In the genomic region with DNA sequence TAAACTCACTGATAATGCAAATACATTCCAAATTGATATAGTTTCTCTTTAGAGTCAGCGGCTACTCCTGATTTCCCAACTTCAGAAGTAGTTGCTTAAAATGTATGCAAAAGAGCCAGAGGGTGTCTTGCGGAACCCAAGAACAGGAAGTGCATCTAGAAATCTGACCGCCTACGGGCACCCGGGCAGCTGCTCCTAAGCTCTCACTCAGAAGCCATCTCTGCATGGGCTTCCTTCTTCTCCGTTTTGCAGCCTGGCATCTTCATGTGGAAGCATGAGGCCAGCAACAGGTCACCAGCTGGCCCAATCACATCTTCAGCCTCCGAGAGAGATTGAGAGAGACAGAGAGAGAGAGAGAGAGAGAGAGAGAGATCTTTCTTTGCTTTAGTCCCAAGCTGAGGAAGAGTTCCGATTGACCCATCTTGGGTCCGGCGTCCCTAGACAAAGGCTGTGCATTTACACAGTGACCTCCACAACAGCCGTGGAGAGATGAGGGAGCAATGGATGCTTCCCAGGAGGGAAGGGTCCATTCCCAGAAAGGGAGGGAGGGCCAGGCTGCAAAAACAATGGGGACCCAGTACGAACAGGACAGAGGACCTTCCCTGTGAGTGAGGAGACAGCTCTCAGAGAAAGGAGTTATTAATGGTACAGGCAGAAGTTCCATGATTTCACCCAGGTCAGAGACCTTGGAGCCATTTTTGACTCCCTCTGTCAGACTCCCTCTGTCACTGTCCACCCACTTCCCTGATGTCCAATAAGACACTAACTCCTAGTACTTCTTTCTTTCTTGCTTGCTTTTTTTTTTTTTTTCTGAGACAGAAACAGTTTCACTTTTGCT, we compare ENCODE assay signal across 8 cellular contexts. TPM values are rescaled to one million over a fixed set of nuclear protein-coding genes. Genes with fewer than 3 reads are reported as not detected.
A peak's percentile ranks its signal among the peaks of the same experiment; 100 is the strongest.
DNase-seq lines count a peak whose midpoint lies in the region; ATAC-seq, FAIRE-seq and TF ChIP-seq lines count a peak whose summit lies in the region.

No MANE protein-coding gene starts in this region.

- H3K4me1 ChIP-seq in K562 (replicated peaks in 1 of 2; ENCODE audit: control insufficient read depth in 2 of 2, insufficient read depth in 2 of 2, low read length in 2 of 2) (peaks cover 36 to 51% of the 10 kb centered on the region in 2 experiments; a peak in 4 of 5 replicates), spleen (peaks cover 10 to 79% (median 49%) of the 10 kb centered on the region in 6 donors), uterus (no peaks in the 10 kb centered on the region)

- WGBS in K562 (ENCODE audit: insufficient coverage, low coverage, missing lambda C conversion rate), result 4% methylated on average over 12 of the region's 12 CpGs
- 35 to 48% (median 42%) methylated on average over 12 of the region's 12 CpGs for WGBS in spleen, 5 donors

- in situ Hi-C loops in K562 (cut with MboI), result no loop called here

- TF ChIP-seq EP300 in K562 (IDR thresholded peaks at IDR 0.05; ENCODE audit: low read length), result peak; percentile 17; the same call in 1 of the 2 replicates

- FAIRE-seq in GM18507 (lab: Jason Lieb, UNC) (peak; percentile 89), K562 (lab: Jason Lieb, UNC) (peak; percentile 19)

- TF ChIP-seq POLR2A in K562 (conservative IDR thresholded peaks at IDR 0.05) (peak; percentile 62), spleen (IDR thresholded peaks at IDR 0.05) (no peak), uterus (IDR thresholded peaks at IDR 0.05) (no peak)

- no peaks in the 10 kb centered on the region for H3K9me3 Mint-ChIP-seq in endothelial cell (ENCODE audit: unreplicated experiment)
- no peaks in the 10 kb centered on the region for H3K9me3 Mint-ChIP-seq in nephron progenitor cell

- H4K20me1 ChIP-seq in K562 (replicated peaks; ENCODE audit: control insufficient read depth, insufficient read depth, low read length), result no peaks in the 10 kb centered on the region

- H3K36me3 ChIP-seq in K562 (ENCODE audit: control insufficient read depth, insufficient read depth, low read length), result peaks cover 12% of the 10 kb centered on the region
- no peaks in the 10 kb centered on the region for H3K36me3 ChIP-seq in spleen
- no peaks in the 10 kb centered on the region for H3K36me3 ChIP-seq in uterus

- H2AFZ ChIP-seq in K562 (ENCODE audit: low read depth, low read length), result peak overlapping the region; percentile 94

- H3K4me2 ChIP-seq in K562 (ENCODE audit: insufficient read depth, low read length), result peak overlapping the region; percentile 98

- H3K9me3 ChIP-seq in K562 (replicated peaks; ENCODE audit: control insufficient read depth, insufficient read depth, low read depth, low read length) (no peaks in the 10 kb centered on the region), spleen (no peaks in the 10 kb centered on the region), uterus (no peaks in the 10 kb centered on the region)

- H3K27me3 ChIP-seq in K562 (ENCODE audit: control insufficient read depth in 2 of 2, insufficient read depth in 2 of 2, low read length in 2 of 2) (no peaks in the 10 kb centered on the region), spleen (replicated peaks in 1 of 7) (no peaks in the 10 kb centered on the region), uterus (no peaks in the 10 kb centered on the region)

- peak; percentile 91 for ATAC-seq in GM21717 (IDR thresholded peaks at IDR 0.05; ENCODE audit: unreplicated experiment)
- ATAC-seq in K562, result peak; percentile 81

- H3K9ac ChIP-seq in K562 (ENCODE audit: insufficient read depth in 1 of 2, low read depth in 2 of 2, low read length in 2 of 2), result peak overlapping the region; percentile 83 to 86; a peak in 3 of 4 replicates

- peak in 1 of 2 experiments; percentile 32; a peak in 2 of 4 replicates for TF ChIP-seq RAD21 in K562 (CRISPR knock-in tag; conservative IDR thresholded peaks at IDR 0.05 in 1 of 2, IDR thresholded peaks at IDR 0.05 in 1 of 2)

- CTCF ChIA-PET in K562 (lab: Yijun Ruan, JAX; ENCODE audit: low intra/inter-chr PET ratio), result no interaction called here

- H3K27me3 Mint-ChIP-seq in endothelial cell (ENCODE audit: unreplicated experiment) (no peaks in the 10 kb centered on the region), nephron progenitor cell (ENCODE audit: low read depth, poor library complexity) (peaks cover 21% of the 10 kb centered on the region)

- no peaks in the 10 kb centered on the region for H3K9me1 ChIP-seq in K562 (ENCODE audit: control insufficient read depth, insufficient read depth, low read length)

- DNase-seq in GM18507 (ENCODE audit: extremely low spot score, insufficient read length, low read depth), result peak; percentile 40
- DNase-seq in M059J (ENCODE audit: low read depth), result peak; percentile 22
- peak; percentile 50 to 85 (median 63) for DNase-seq in K562 (ENCODE audit: extremely low read depth in 1 of 4, low spot score in 3 of 4)
- DNase-seq in spleen, result peak; percentile 85
- no peak for DNase-seq in endothelial cell (ENCODE audit: low spot score)
- DNase-seq in nephron progenitor cell, result no peak
- DNase-seq in uterus, result no peak

- no peak for TF ChIP-seq CTCF in K562 (IDR thresholded peaks at IDR 0.05 in 2 of 3, conservative IDR thresholded peaks at IDR 0.05 in 1 of 3; ENCODE audit: insufficient read depth in 2 of 3, low read depth in 1 of 3, low read length in 3 of 3)
- no peak for TF ChIP-seq CTCF in spleen (IDR thresholded peaks at IDR 0.05 in 8 of 11, conservative IDR thresholded peaks at IDR 0.05 in 3 of 11)
- no peak for TF ChIP-seq CTCF in endothelial cell (IDR thresholded peaks at IDR 0.05; ENCODE audit: unreplicated experiment)
- TF ChIP-seq CTCF in nephron progenitor cell (IDR thresholded peaks at IDR 0.05), result no peak
- no peak for TF ChIP-seq CTCF in uterus (IDR thresholded peaks at IDR 0.05)

- BruUV-seq in K562 (replicated peaks; lab: Mats Ljungman, UMichigan), result TSS peak; percentile 91

- no peak overlapping the region for H3K4me3 Mint-ChIP-seq in endothelial cell (ENCODE audit: unreplicated experiment)
- H3K4me3 Mint-ChIP-seq in nephron progenitor cell, result no peak overlapping the region

- H3K27ac Mint-ChIP-seq in endothelial cell (ENCODE audit: unreplicated experiment) (no peak overlapping the region), nephron progenitor cell (no peak overlapping the region)

- intact Hi-C loops in K562 (cut with micrococcal nuclease), result loop anchor here (1.0 to 2.0 kb wide), 3 partner anchors 23 to 48 kb away; a partner anchor contains a TSS
- intact Hi-C loops in spleen (cut with DNase I; ENCODE audit: low total_unique reads), result no loop called here
- intact Hi-C loops in uterus (cut with DNase I; ENCODE audit: low total_unique reads), result no loop called here

- peak overlapping the region; percentile 49 for H3K4me3 ChIP-seq in K562
- H3K4me3 ChIP-seq in spleen, result peak overlapping the region; percentile 16 to 66 (median 24)
- no peak overlapping the region for H3K4me3 ChIP-seq in uterus

- H3K36me3 Mint-ChIP-seq in endothelial cell (ENCODE audit: low read depth, unreplicated experiment) (no peaks in the 10 kb centered on the region), nephron progenitor cell (ENCODE audit: low read depth) (no peaks in the 10 kb centered on the region)

- POLR2A ChIA-PET in K562 (lab: Yijun Ruan, JAX), result interaction anchor here (0.6 to 4.9 kb wide), 22 partner anchors 8 to 1701 kb away, joined by 3 to 31 read pairs (median 4); a partner anchor contains a TSS

- H3K27ac ChIP-seq in K562 (ENCODE audit: extremely low read depth, low read depth, low read length) (peak overlapping the region; percentile 83), spleen (peak overlapping the region; percentile 75 to 94 (median 89)), uterus (no peak overlapping the region)

- peaks cover 31% of the 10 kb centered on the region for H3K79me2 ChIP-seq in K562 (ENCODE audit: control insufficient read depth, insufficient read depth, low read length)

- H3K4me1 Mint-ChIP-seq in endothelial cell (ENCODE audit: unreplicated experiment), result peaks cover 13% of the 10 kb centered on the region
- peaks cover 59% of the 10 kb centered on the region for H3K4me1 Mint-ChIP-seq in nephron progenitor cell

TF ChIP-seq in K562, 482 proteins besides CTCF, POLR2A, EP300 and RAD21 (continues in another document):
- no peak for TF ChIP-seq RBM34 (IDR thresholded peaks at IDR 0.05; ENCODE audit: borderline replicate concordance, insufficient read depth, low read length)
- peak; percentile 61 for TF ChIP-seq ETV1 (tag; conservative IDR thresholded peaks at IDR 0.05; ENCODE audit: low read depth)
- TF ChIP-seq U2AF1 (optimal IDR thresholded peaks at IDR 0.05; ENCODE audit: low read depth, low read length), result no peak
- TF ChIP-seq KDM2B (CRISPR knock-in tag; IDR thresholded peaks at IDR 0.05), result no peak
- TF ChIP-seq DDX20 (tag; IDR thresholded peaks at IDR 0.05; ENCODE audit: low read depth), result no peak
- TF ChIP-seq ZNF79 (CRISPR knock-in tag; IDR thresholded peaks at IDR 0.05; ENCODE audit: low read depth), result peak; percentile 66; the same call in 1 of the 2 replicates
- peak; percentile 50 for TF ChIP-seq CTBP1 (IDR thresholded peaks at IDR 0.05; ENCODE audit: borderline replicate concordance)

RNA-seq across cellular contexts. Expression of a gene that starts 28.2 kb away (rescaled TPM):
- 8.2 and 16.1 TPM in 2 replicates for total RNA-seq in M059J (2014; rRNA removed; shearing (Covaris generic))
- 11.4 and 24.0 TPM in 2 replicates for total RNA-seq in K562 (2011; cell fraction: chromatin; rRNA removed; ENCODE audit: low replicate concordance)
- total RNA-seq in K562 (2011; cell fraction: nucleolus; rRNA removed), result 14.2 and 15.8 TPM in 2 replicates
- 19.2 and 26.8 TPM in 2 replicates for total RNA-seq in K562 (2011; cell fraction: nucleoplasm; rRNA removed)
- total RNA-seq in K562 (2014; rRNA removed) (5.0 and 5.4 TPM in 2 replicates), K562 (2014; rRNA removed; fragmentation: Illumina TruSeq; extraction: Trizol) (11.9 and 12.0 TPM in 2 replicates), K562 (2015; rRNA removed; fragmentation: Illumina TruSeq; extraction: Trizol) (13.8 and 14.4 TPM in 2 replicates), K562 (2021) (13.1 and 14.6 TPM in 2 replicates), spleen (10 to 100 TPM; 28.0 to 38.5 (median 32.8) TPM), endothelial cell (ENCODE audit: unreplicated experiment) (7.7 TPM), uterus (10 to 100 TPM; 12.8 to 44.7 (median 19.1) TPM)
- polyA plus RNA-seq in K562 (2011; rRNA removed) (6.6 and 6.7 TPM in 2 replicates), K562 (2014; fragmentation: Illumina TruSeq; extraction: Trizol) (6.4 and 7.9 TPM in 2 replicates), K562 (2014; fragmentation: Nextera tagmentation; extraction: Ambion mirVana) (1 to 10 TPM; 4.1 to 4.2 TPM), K562 (2014; rRNA removed) (4.8 and 5.1 TPM in 2 replicates), spleen (1 to 10 TPM; 3.0 to 5.8 (median 3.3) TPM)
- polyA plus RNA-seq in K562 (2011; cell fraction: cytosol; rRNA removed), result 3.2 and 3.5 TPM in 2 replicates
- polyA plus RNA-seq in K562 (2011; cell fraction: nucleus; rRNA removed), result 4.1 and 5.4 TPM in 2 replicates
- polyA plus RNA-seq in K562 (2012), result 4.5 and 8.6 TPM in 2 replicates
- polyA minus RNA-seq in K562 (2011; rRNA and poly(A)+ RNA removed), result 15.2 and 23.0 TPM in 2 replicates
- polyA minus RNA-seq in K562 (2011; cell fraction: cytosol; rRNA and poly(A)+ RNA removed), result 8.5 and 10.6 TPM in 2 replicates
- polyA minus RNA-seq in K562 (2011; cell fraction: nucleus; rRNA and poly(A)+ RNA removed), result 9.6 and 22.0 TPM in 2 replicates

Comparison
In these comparisons a context has a peak if more than half of its experiments do, and no peak if none do; other contexts are left out.
1. DNase-seq: peak in GM18507 (single experiment), M059J (single experiment), K562 (4 of 4) and spleen (single experiment); none in endothelial cell (single experiment), nephron progenitor cell (single experiment) and uterus (0 of 2).
2. H3K27ac ChIP-seq: peak in K562 (single experiment) and spleen (8 of 8); none in uterus (0 of 2).
3. H3K4me3 ChIP-seq: peak in K562 (single experiment) and spleen (8 of 8); none in uterus (0 of 2).